Comparison of ENCODE assay signal across 1 cellular context in genomic region chr17:46127524-46127923, GRCh38.
TF ChIP-seq lines count a peak whose summit lies in the region.

No MANE protein-coding gene starts in this region.

TF ChIP-seq in HepG2, 621 proteins besides CTCF, POLR2A, EP300 and RAD21 (continued from another document):
- TF ChIP-seq GRHL1 (CRISPR knock-in tag; conservative IDR thresholded peaks at IDR 0.05) (no peak), CREBL2 (CRISPR knock-in tag; IDR thresholded peaks at IDR 0.05; ENCODE audit: borderline replicate concordance) (no peak), ZNF768 (CRISPR knock-in tag; IDR thresholded peaks at IDR 0.05) (peak; percentile 29; the same call in 1 of the 2 replicates), ZNF773 (CRISPR knock-in tag; IDR thresholded peaks at IDR 0.05; ENCODE audit: borderline replicate concordance) (no peak), ZNF460 (CRISPR knock-in tag; IDR thresholded peaks at IDR 0.05; ENCODE audit: borderline replicate concordance) (peak; percentile 30; the same call in 1 of the 2 replicates), IKZF5 (CRISPR knock-in tag; IDR thresholded peaks at IDR 0.05) (no peak), REL (CRISPR knock-in tag; conservative IDR thresholded peaks at IDR 0.05) (no peak), MEIS1 (CRISPR knock-in tag; IDR thresholded peaks at IDR 0.05; ENCODE audit: borderline replicate concordance) (no peak), ZBTB2 (CRISPR knock-in tag; IDR thresholded peaks at IDR 0.05; ENCODE audit: low read depth) (no peak), NR1H2 (CRISPR knock-in tag; IDR thresholded peaks at IDR 0.05; ENCODE audit: borderline replicate concordance, low read depth) (no peak), SMAD1 (CRISPR knock-in tag; IDR thresholded peaks at IDR 0.05; ENCODE audit: borderline replicate concordance, low read depth) (no peak), ZNF562 (CRISPR knock-in tag; IDR thresholded peaks at IDR 0.05; ENCODE audit: borderline replicate concordance) (no peak), NFYB (CRISPR knock-in tag; IDR thresholded peaks at IDR 0.05) (no peak), SCMH1 (CRISPR knock-in tag; IDR thresholded peaks at IDR 0.05; ENCODE audit: borderline replicate concordance) (no peak), ZNF557 (CRISPR knock-in tag; IDR thresholded peaks at IDR 0.05) (no peak)
- TF ChIP-seq, protein P1, sequence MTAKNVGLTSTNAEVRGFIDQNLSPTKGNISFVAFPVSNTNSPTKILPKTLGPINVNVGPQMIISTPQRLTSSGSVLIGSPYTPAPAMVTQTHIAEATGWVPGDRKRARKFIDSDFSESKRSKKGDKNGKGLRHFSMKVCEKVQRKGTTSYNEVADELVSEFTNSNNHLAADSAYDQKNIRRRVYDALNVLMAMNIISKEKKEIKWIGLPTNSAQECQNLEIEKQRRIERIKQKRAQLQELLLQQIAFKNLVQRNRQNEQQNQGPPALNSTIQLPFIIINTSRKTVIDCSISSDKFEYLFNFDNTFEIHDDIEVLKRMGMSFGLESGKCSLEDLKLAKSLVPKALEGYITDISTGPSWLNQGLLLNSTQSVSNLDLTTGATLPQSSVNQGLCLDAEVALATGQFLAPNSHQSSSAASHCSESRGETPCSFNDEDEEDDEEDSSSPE (CRISPR knock-in tag; IDR thresholded peaks at IDR 0.05), result no peak
